Comparison of ENCODE assay signal across 2 cellular contexts in the genomic region with DNA sequence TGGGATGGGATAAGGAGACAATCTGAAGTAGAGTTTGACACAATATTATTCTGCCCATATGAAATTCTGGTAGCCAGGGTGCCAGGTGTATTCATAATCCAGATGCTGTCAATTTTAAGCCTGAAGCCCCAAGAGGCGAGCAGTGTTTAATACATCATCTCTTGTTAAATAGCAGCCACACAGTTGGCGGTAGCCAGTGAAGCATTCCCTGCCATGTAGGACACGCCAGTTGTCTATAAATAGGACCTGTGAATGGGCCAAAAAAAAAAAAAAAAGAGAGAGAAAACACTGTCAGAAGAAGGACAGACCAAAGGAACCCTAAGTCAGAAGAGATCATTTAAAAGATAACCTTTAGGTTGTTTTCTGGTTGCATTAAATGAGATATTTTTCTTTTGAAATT. TPM values are rescaled to one million over a fixed set of nuclear protein-coding genes. Genes with fewer than 3 reads are reported as not detected.
"Had no signal": no experiment of that assay in that cellular context is flagged by ENCODE, and none has a peak within 500 bp of the region (broad histone marks: within the 10 kb centered on the region; RNA-seq: fewer than 3 reads in every experiment).

No MANE protein-coding gene starts in this region.

RNA-seq across cellular contexts. Expression of a gene that starts 33.0 kb away (rescaled TPM):
- total RNA-seq: K562 had no signal
- polyA plus RNA-seq: HepG2, K562 had no signal
